Comparison of ENCODE assay signal across 8 cellular contexts in genomic region chr14:20970983-20971704, GRCh38.
A peak's percentile ranks its signal among the peaks of the same experiment; 100 is the strongest.
DNase-seq lines count a peak whose midpoint lies in the region; ATAC-seq lines count a peak whose summit lies in the region.

No MANE protein-coding gene starts in this region.

- peaks cover 4% of the 10 kb centered on the region for H3K36me3 Mint-ChIP-seq in central memory CD8-positive, alpha-beta T cell (ENCODE audit: insufficient read depth)

- DNase-seq in AG08396 (ENCODE audit: low spot score): peak; percentile 89
- DNase-seq in NCI-H2227 (lab: John Stamatoyannopoulos, UW; ENCODE audit: unreplicated experiment): peak; percentile 92
- DNase-seq in activated CD4-positive, CD25-positive, alpha-beta regulatory T cell (lab: John Stamatoyannopoulos, UW): peak; percentile 54 to 60 (median 55)
- peak; percentile 60 to 70 for DNase-seq in central memory CD8-positive, alpha-beta T cell (ENCODE audit: low spot score in 2 of 2)
- DNase-seq in kidney glomerular epithelial cell (lab: John Stamatoyannopoulos, UW): peak; percentile 63
- peak; percentile 87 for DNase-seq in stimulated activated CD4-positive, alpha-beta T cell treated with anti-CD3 and anti-CD28 coated beads, Interleukin-15, amount 100 ng/mL, for 24 hours

- peaks cover 45% of the 10 kb centered on the region for H3K27me3 Mint-ChIP-seq in central memory CD8-positive, alpha-beta T cell

- ATAC-seq in GM18868 (IDR thresholded peaks at IDR 0.05; ENCODE audit: unreplicated experiment): peak; percentile 93
- ATAC-seq in HG03135 (IDR thresholded peaks at IDR 0.05; ENCODE audit: unreplicated experiment): peak; percentile 91
- peak; percentile 89 for ATAC-seq in central memory CD8-positive, alpha-beta T cell (replicated peaks; ENCODE audit: extremely low read depth, poor library complexity, severe bottlenecking)

- H3K27ac Mint-ChIP-seq in central memory CD8-positive, alpha-beta T cell (ENCODE audit: low read depth): peak overlapping the region; percentile 20

- peaks cover 11% of the 10 kb centered on the region for H3K4me1 Mint-ChIP-seq in central memory CD8-positive, alpha-beta T cell

- H3K9me3 Mint-ChIP-seq in central memory CD8-positive, alpha-beta T cell: no peaks in the 10 kb centered on the region

- H3K4me3 Mint-ChIP-seq in central memory CD8-positive, alpha-beta T cell: peak overlapping the region; percentile 80

Comparison
In these comparisons a context has a peak if more than half of its experiments do, and no peak if none do; other contexts are left out.
1. Peak in every context shown above with its lines: DNase-seq and ATAC-seq.